Comparison of ENCODE assay signal across 9 cellular contexts in genomic region chr5:74490814-74491213, GRCh38.
DNase-seq lines count a peak whose midpoint lies in the region; ATAC-seq and TF ChIP-seq lines count a peak whose summit lies in the region.
"Had no signal": no experiment of that assay in that cellular context is flagged by ENCODE, and none has a peak within 500 bp of the region (broad histone marks: within the 10 kb centered on the region; RNA-seq: fewer than 3 reads in every experiment).

No MANE protein-coding gene starts in this region.

- H3K9me3 Mint-ChIP-seq in nephron, result no peaks in the 10 kb centered on the region
- no peaks in the 10 kb centered on the region for H3K9me3 Mint-ChIP-seq in activated CD4-positive, alpha-beta memory T cell treated with anti-CD3 and anti-CD28 coated beads, Interleukin-2, amount 10 ng/mL, durations not matched to agents 7 days and 5 days
- H3K9me3 Mint-ChIP-seq: dendritic cell treated with granulocyte-macrophage colony-stimulating factor and Interleukin-4, amounts not matched to agents 40 ng/mL and 50 ng/mL, for 4 days had no signal

- no peak for DNase-seq in RKO (ENCODE audit: low spot score)
- no peak for DNase-seq in activated CD4-positive, alpha-beta memory T cell treated with anti-CD3 and anti-CD28 coated beads, Interleukin-2, amount 10 ng/mL, durations not matched to agents 7 days and 5 days
- no peak for DNase-seq in NCI-H2107 treated with DMSO at 0.1 percent for 48 hours (lab: John Stamatoyannopoulos, UW; ENCODE audit: unreplicated experiment)
- no peak for DNase-seq in NCI-H146 (lab: John Stamatoyannopoulos, UW)

- peak overlapping the region in 2 of 3 experiments; percentile 19 to 45 for H3K27ac Mint-ChIP-seq in nephron
- no peak overlapping the region for H3K27ac Mint-ChIP-seq in activated CD4-positive, alpha-beta memory T cell treated with anti-CD3 and anti-CD28 coated beads, Interleukin-2, amount 10 ng/mL, durations not matched to agents 7 days and 5 days
- H3K27ac Mint-ChIP-seq: dendritic cell treated with granulocyte-macrophage colony-stimulating factor and Interleukin-4, amounts not matched to agents 40 ng/mL and 50 ng/mL, for 4 days had no signal

- H3K36me3 Mint-ChIP-seq in nephron (ENCODE audit: low read depth), result no peaks in the 10 kb centered on the region
- no peaks in the 10 kb centered on the region for H3K36me3 Mint-ChIP-seq in activated CD4-positive, alpha-beta memory T cell treated with anti-CD3 and anti-CD28 coated beads, Interleukin-2, amount 10 ng/mL, durations not matched to agents 7 days and 5 days (ENCODE audit: low read depth)

- POLR2A ChIA-PET in activated CD4-positive, alpha-beta memory T cell treated with anti-CD3 and anti-CD28 coated beads, Interleukin-2, amount 10 ng/mL, durations not matched to agents 7 days and 5 days (lab: Charles Lee), result interaction anchor here (0.6 kb wide), 1 partner anchor 1342 kb away, joined by 4 read pairs; no protein-coding TSS in a partner anchor

- H3K4me1 Mint-ChIP-seq in nephron, result peaks cover 25% of the 10 kb centered on the region
- no peaks in the 10 kb centered on the region for H3K4me1 Mint-ChIP-seq in activated CD4-positive, alpha-beta memory T cell treated with anti-CD3 and anti-CD28 coated beads, Interleukin-2, amount 10 ng/mL, durations not matched to agents 7 days and 5 days

- CTCF ChIA-PET in activated CD4-positive, alpha-beta memory T cell treated with anti-CD3 and anti-CD28 coated beads, Interleukin-2, amount 10 ng/mL, durations not matched to agents 7 days and 5 days (lab: Charles Lee), result no interaction called here

- no peak for TF ChIP-seq CTCF in nephron (IDR thresholded peaks at IDR 0.05; ENCODE audit: unreplicated experiment in 3 of 3)

- no peak overlapping the region for H3K4me3 Mint-ChIP-seq in nephron
- no peak overlapping the region for H3K4me3 Mint-ChIP-seq in activated CD4-positive, alpha-beta memory T cell treated with anti-CD3 and anti-CD28 coated beads, Interleukin-2, amount 10 ng/mL, durations not matched to agents 7 days and 5 days
- H3K4me3 Mint-ChIP-seq: dendritic cell treated with granulocyte-macrophage colony-stimulating factor and Interleukin-4, amounts not matched to agents 40 ng/mL and 50 ng/mL, for 4 days had no signal

- no peaks in the 10 kb centered on the region for H3K27me3 Mint-ChIP-seq in nephron (ENCODE audit: low read depth)
- H3K27me3 Mint-ChIP-seq in activated CD4-positive, alpha-beta memory T cell treated with anti-CD3 and anti-CD28 coated beads, Interleukin-2, amount 10 ng/mL, durations not matched to agents 7 days and 5 days, result peaks cover 12% of the 10 kb centered on the region

- peak; percentile 96 for ATAC-seq in GM18909 (IDR thresholded peaks at IDR 0.05; ENCODE audit: poor library complexity, unreplicated experiment)
- ATAC-seq in HG02588 (IDR thresholded peaks at IDR 0.05; ENCODE audit: unreplicated experiment), result peak; percentile 94
- ATAC-seq in HG03521 (IDR thresholded peaks at IDR 0.05; ENCODE audit: unreplicated experiment), result peak; percentile 93
